Comparison of ENCODE assay signal across 17 cellular contexts in genomic region chr2:198084136-198084535, GRCh38.
A peak's percentile ranks its signal among the peaks of the same experiment; 100 is the strongest.
DNase-seq lines count a peak whose midpoint lies in the region; ATAC-seq and TF ChIP-seq lines count a peak whose summit lies in the region.
"Had no signal": no experiment of that assay in that cellular context is flagged by ENCODE, and none has a peak within 500 bp of the region (broad histone marks: within the 10 kb centered on the region; RNA-seq: fewer than 3 reads in every experiment).

No MANE protein-coding gene starts in this region.

- H3K4me3 ChIP-seq in GM23338 (no peak overlapping the region), epithelial cell of proximal tubule (ENCODE audit: low read depth, low read length) (no peak overlapping the region)
- H3K4me3 ChIP-seq: BLaER1 had no signal

- no peaks in the 10 kb centered on the region for H3K27me3 ChIP-seq in GM23338 (ENCODE audit: insufficient read depth)
- H3K27me3 ChIP-seq: BLaER1 had no signal

- H3K4me1 Mint-ChIP-seq in GM23338 (no peaks in the 10 kb centered on the region), osteocyte (ENCODE audit: unreplicated experiment) (no peaks in the 10 kb centered on the region), immature natural killer cell (no peaks in the 10 kb centered on the region)
- H3K4me1 Mint-ChIP-seq: B cell had no signal

- H4K20me1 ChIP-seq in GM23338 (replicated peaks; ENCODE audit: insufficient read depth), result no peaks in the 10 kb centered on the region
- H4K20me1 ChIP-seq: BLaER1 had no signal

- TF ChIP-seq CTCF in GM23338 (conservative IDR thresholded peaks at IDR 0.05; ENCODE audit: low read depth in 2 of 2), result no peak
- TF ChIP-seq CTCF in epithelial cell of proximal tubule (conservative IDR thresholded peaks at IDR 0.05; ENCODE audit: low read depth, low read length), result no peak
- TF ChIP-seq CTCF in osteocyte (IDR thresholded peaks at IDR 0.05), result no peak

- H3K27ac Mint-ChIP-seq in GM23338, result no peak overlapping the region
- no peak overlapping the region for H3K27ac Mint-ChIP-seq in osteocyte (ENCODE audit: unreplicated experiment)
- H3K27ac Mint-ChIP-seq in immature natural killer cell, result no peak overlapping the region
- H3K27ac Mint-ChIP-seq: B cell; CD4-positive, CD25-positive, alpha-beta regulatory T cell; CD8-positive, alpha-beta T cell had no signal

- no peaks in the 10 kb centered on the region for H3K4me1 ChIP-seq in GM23338 (ENCODE audit: insufficient read depth)
- H3K4me1 ChIP-seq: BLaER1, Caco-2 had no signal

- H3F3A ChIP-seq in GM23338 (replicated peaks; ENCODE audit: low read depth), result no peaks in the 10 kb centered on the region

- H3K9me2 ChIP-seq in GM23338 (ENCODE audit: insufficient read depth), result no peaks in the 10 kb centered on the region

- no peak overlapping the region for H3K27ac ChIP-seq in GM23338 (ENCODE audit: low read depth)
- H3K27ac ChIP-seq: 22Rv1, BLaER1, C4-2B had no signal

- no peak for DNase-seq in GM23338 (ENCODE audit: low spot score)
- peak; percentile 52 for DNase-seq in epithelial cell of proximal tubule (ENCODE audit: low read depth)
- DNase-seq in left kidney (ENCODE audit: low read depth, low spot score), result peak; percentile 5
- DNase-seq in NCI-H524 treated with DMSO at 0.1 percent for 48 hours (lab: John Stamatoyannopoulos, UW), result no peak
- DNase-seq in osteocyte (ENCODE audit: extremely low spot score, unreplicated experiment), result no peak
- no peak for DNase-seq in immature natural killer cell
- DNase-seq: Caco-2; CD4-positive, CD25-positive, alpha-beta regulatory T cell; CD8-positive, alpha-beta T cell; DMS153; DND-41; H7; HCEC 1CT had no signal

- H3K36me3 Mint-ChIP-seq in GM23338 (ENCODE audit: low read depth), result no peaks in the 10 kb centered on the region
- H3K36me3 Mint-ChIP-seq in osteocyte (ENCODE audit: unreplicated experiment), result no peaks in the 10 kb centered on the region
- no peaks in the 10 kb centered on the region for H3K36me3 Mint-ChIP-seq in immature natural killer cell

- H3K4me3 Mint-ChIP-seq in GM23338 (no peak overlapping the region), osteocyte (ENCODE audit: unreplicated experiment) (no peak overlapping the region), immature natural killer cell (no peak overlapping the region)
- H3K4me3 Mint-ChIP-seq: B cell; CD4-positive, CD25-positive, alpha-beta regulatory T cell; CD8-positive, alpha-beta T cell had no signal

- no peak for ATAC-seq in GM23338
- ATAC-seq: CD8-positive, alpha-beta T cell had no signal

- no peaks in the 10 kb centered on the region for H3K27me3 Mint-ChIP-seq in GM23338 (ENCODE audit: insufficient read depth, low read depth, poor library complexity)
- H3K27me3 Mint-ChIP-seq in osteocyte (ENCODE audit: unreplicated experiment), result peaks cover 3% of the 10 kb centered on the region
- no peaks in the 10 kb centered on the region for H3K27me3 Mint-ChIP-seq in immature natural killer cell (ENCODE audit: low read depth in 3 of 3)
- H3K27me3 Mint-ChIP-seq: B cell; CD4-positive, CD25-positive, alpha-beta regulatory T cell had no signal

- H3K36me3 ChIP-seq in GM23338 (ENCODE audit: insufficient read depth), result no peaks in the 10 kb centered on the region
- H3K36me3 ChIP-seq: BLaER1 had no signal

- H3K79me2 ChIP-seq in GM23338 (replicated peaks; ENCODE audit: insufficient read depth), result no peaks in the 10 kb centered on the region

- no peak overlapping the region for H3K4me2 ChIP-seq in GM23338
- H3K4me2 ChIP-seq: BLaER1 had no signal

- H3K9me3 Mint-ChIP-seq in GM23338 (no peaks in the 10 kb centered on the region), osteocyte (ENCODE audit: unreplicated experiment) (no peaks in the 10 kb centered on the region), immature natural killer cell (no peaks in the 10 kb centered on the region)
- H3K9me3 Mint-ChIP-seq: CD4-positive, CD25-positive, alpha-beta regulatory T cell had no signal

- peak overlapping the region; percentile 49; the same call in 1 of the 2 replicates for H2AFZ ChIP-seq in GM23338

TF ChIP-seq in GM23338, 12 proteins besides CTCF, POLR2A, EP300 and RAD21:
- no peak for TF ChIP-seq STAT1 (IDR thresholded peaks at IDR 0.05; ENCODE audit: unreplicated experiment)
- TF ChIP-seq EZH2 (IDR thresholded peaks at IDR 0.05; ENCODE audit: low read depth, unreplicated experiment), result no peak
- no peak for TF ChIP-seq ZNF462 (CRISPR knock-in tag; IDR thresholded peaks at IDR 0.05)
- no peak for TF ChIP-seq REST (IDR thresholded peaks at IDR 0.05; ENCODE audit: unreplicated experiment)

Comparison
In these comparisons a context has a peak if more than half of its experiments do, and no peak if none do; other contexts are left out.
1. DNase-seq: peak in epithelial cell of proximal tubule (single experiment) and left kidney (single experiment); none in GM23338 (single experiment), NCI-H524 treated with DMSO at 0.1 percent for 48 hours (single experiment), osteocyte (single experiment) and immature natural killer cell (0 of 3).